1 cellular context compared by ENCODE assay signal in the genomic region with DNA sequence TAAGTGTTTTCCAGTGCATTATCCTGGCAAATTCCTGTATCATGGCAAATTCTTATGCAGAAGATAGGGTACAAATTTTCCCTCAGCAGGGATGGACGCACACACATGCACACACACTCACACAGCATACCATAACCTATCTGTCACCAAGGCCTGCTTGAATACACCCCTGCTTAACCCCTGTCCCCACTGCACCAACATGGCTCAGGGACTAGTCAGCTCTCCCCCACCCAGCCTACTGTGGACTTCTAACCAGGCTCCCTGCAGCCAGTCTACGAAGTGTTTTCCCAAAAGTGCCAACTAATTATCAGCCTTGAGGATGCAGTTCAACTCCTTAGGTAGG.
TF ChIP-seq lines count a peak whose summit lies in the region.

No MANE protein-coding gene starts in this region.

TF ChIP-seq in SK-N-SH treated with all-trans-retinoic acid at 6 μM for 48 hours, 23 proteins besides CTCF, POLR2A, EP300 and RAD21 (continued from another document):
- TF ChIP-seq, protein P1, sequence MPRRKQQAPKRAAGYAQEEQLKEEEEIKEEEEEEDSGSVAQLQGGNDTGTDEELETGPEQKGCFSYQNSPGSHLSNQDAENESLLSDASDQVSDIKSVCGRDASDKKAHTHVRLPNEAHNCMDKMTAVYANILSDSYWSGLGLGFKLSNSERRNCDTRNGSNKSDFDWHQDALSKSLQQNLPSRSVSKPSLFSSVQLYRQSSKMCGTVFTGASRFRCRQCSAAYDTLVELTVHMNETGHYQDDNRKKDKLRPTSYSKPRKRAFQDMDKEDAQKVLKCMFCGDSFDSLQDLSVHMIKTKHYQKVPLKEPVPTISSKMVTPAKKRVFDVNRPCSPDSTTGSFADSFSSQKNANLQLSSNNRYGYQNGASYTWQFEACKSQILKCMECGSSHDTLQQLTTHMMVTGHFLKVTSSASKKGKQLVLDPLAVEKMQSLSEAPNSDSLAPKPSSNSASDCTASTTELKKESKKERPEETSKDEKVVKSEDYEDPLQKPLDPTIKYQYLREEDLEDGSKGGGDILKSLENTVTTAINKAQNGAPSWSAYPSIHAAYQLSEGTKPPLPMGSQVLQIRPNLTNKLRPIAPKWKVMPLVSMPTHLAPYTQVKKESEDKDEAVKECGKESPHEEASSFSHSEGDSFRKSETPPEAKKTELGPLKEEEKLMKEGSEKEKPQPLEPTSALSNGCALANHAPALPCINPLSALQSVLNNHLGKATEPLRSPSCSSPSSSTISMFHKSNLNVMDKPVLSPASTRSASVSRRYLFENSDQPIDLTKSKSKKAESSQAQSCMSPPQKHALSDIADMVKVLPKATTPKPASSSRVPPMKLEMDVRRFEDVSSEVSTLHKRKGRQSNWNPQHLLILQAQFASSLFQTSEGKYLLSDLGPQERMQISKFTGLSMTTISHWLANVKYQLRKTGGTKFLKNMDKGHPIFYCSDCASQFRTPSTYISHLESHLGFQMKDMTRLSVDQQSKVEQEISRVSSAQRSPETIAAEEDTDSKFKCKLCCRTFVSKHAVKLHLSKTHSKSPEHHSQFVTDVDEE (CRISPR knock-in tag; IDR thresholded peaks at IDR 0.05), result no peak
- no peak for TF ChIP-seq ZC3H10 (CRISPR knock-in tag; IDR thresholded peaks at IDR 0.05)
- no peak for TF ChIP-seq TOX (CRISPR knock-in tag; IDR thresholded peaks at IDR 0.05; ENCODE audit: borderline replicate concordance)
- TF ChIP-seq, protein P2, sequence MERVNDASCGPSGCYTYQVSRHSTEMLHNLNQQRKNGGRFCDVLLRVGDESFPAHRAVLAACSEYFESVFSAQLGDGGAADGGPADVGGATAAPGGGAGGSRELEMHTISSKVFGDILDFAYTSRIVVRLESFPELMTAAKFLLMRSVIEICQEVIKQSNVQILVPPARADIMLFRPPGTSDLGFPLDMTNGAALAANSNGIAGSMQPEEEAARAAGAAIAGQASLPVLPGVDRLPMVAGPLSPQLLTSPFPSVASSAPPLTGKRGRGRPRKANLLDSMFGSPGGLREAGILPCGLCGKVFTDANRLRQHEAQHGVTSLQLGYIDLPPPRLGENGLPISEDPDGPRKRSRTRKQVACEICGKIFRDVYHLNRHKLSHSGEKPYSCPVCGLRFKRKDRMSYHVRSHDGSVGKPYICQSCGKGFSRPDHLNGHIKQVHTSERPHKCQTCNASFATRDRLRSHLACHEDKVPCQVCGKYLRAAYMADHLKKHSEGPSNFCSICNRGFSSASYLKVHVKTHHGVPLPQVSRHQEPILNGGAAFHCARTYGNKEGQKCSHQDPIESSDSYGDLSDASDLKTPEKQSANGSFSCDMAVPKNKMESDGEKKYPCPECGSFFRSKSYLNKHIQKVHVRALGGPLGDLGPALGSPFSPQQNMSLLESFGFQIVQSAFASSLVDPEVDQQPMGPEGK (CRISPR knock-in tag; IDR thresholded peaks at IDR 0.05; ENCODE audit: borderline replicate concordance), result no peak
- no peak for TF ChIP-seq ZNF565 (CRISPR knock-in tag; conservative IDR thresholded peaks at IDR 0.05; ENCODE audit: low read depth)
- TF ChIP-seq PPARA (CRISPR knock-in tag; IDR thresholded peaks at IDR 0.05; ENCODE audit: borderline replicate concordance), result no peak
- no peak for TF ChIP-seq TCF4 (CRISPR knock-in tag; IDR thresholded peaks at IDR 0.05; ENCODE audit: borderline replicate concordance)
TF ChIP-seq in SK-N-SH treated with all-trans-retinoic acid at 6 μM for 48 hours: peak in this region for 0.
